18 cellular contexts compared by ENCODE assay signal in genomic region chr11:76047231-76047630, GRCh38.
DNase-seq lines count a peak whose midpoint lies in the region; ATAC-seq, FAIRE-seq and TF ChIP-seq lines count a peak whose summit lies in the region.
"Had no signal": no experiment of that assay in that cellular context is flagged by ENCODE, and none has a peak within 500 bp of the region (broad histone marks: within the 10 kb centered on the region; RNA-seq: fewer than 3 reads in every experiment).

No MANE protein-coding gene starts in this region.

- H3K4me3 Mint-ChIP-seq in stimulated activated naive B cell treated with anti-CD40 and anti-IgM and Interleukin-4, amounts not matched to agents 10 μg/mL and 1 μg/mL and 100 μg/mL, for 72 hours: no peak overlapping the region
- H3K4me3 Mint-ChIP-seq: CD8-positive, alpha-beta T cell had no signal

- intact Hi-C loops in endothelial cell of umbilical vein (cut with micrococcal nuclease): no loop called here

- peaks cover 9% of the 10 kb centered on the region for H3K4me1 ChIP-seq in endothelial cell of umbilical vein (ENCODE audit: control insufficient read depth, extremely low read depth, insufficient read depth, low read length)
- H3K4me1 ChIP-seq: BLaER1 treated with 17β-estradiol and CSF1 and Interleukin-3, amounts not matched to agents 10 nM and 100 nM had no signal

- peaks cover 71 to 82% of the 10 kb centered on the region in 2 donors for H3K36me3 Mint-ChIP-seq in stimulated activated naive B cell treated with anti-CD40 and anti-IgM and Interleukin-4, amounts not matched to agents 10 μg/mL and 1 μg/mL and 100 μg/mL, for 72 hours

- H4K20me1 ChIP-seq in endothelial cell of umbilical vein (replicated peaks; ENCODE audit: control insufficient read depth, extremely low read depth, insufficient read depth, low read length): peaks cover 2% of the 10 kb centered on the region
- H4K20me1 ChIP-seq: BLaER1 treated with 17β-estradiol and CSF1 and Interleukin-3, amounts not matched to agents 10 nM and 100 nM had no signal

- no peak for TF ChIP-seq POLR2A in endothelial cell of umbilical vein (IDR thresholded peaks at IDR 0.05; ENCODE audit: low read depth, low read length)

- no peak overlapping the region for H3K4me2 ChIP-seq in endothelial cell of umbilical vein (ENCODE audit: insufficient read depth, low read length)
- H3K4me2 ChIP-seq: BLaER1 treated with 17β-estradiol and CSF1 and Interleukin-3, amounts not matched to agents 10 nM and 100 nM had no signal

- ATAC-seq in stimulated activated naive B cell treated with anti-CD40 and anti-IgM and Interleukin-4, amounts not matched to agents 10 μg/mL and 1 μg/mL and 100 μg/mL, for 72 hours (replicated peaks): no peak
- ATAC-seq: CD8-positive, alpha-beta T cell had no signal

- no peak overlapping the region for H3K9ac ChIP-seq in endothelial cell of umbilical vein (replicated peaks; ENCODE audit: extremely low read depth, insufficient read depth, low read length)
- H3K9ac ChIP-seq: BLaER1 treated with 17β-estradiol and CSF1 and Interleukin-3, amounts not matched to agents 10 nM and 100 nM had no signal

- in situ Hi-C loops in ACHN (cut with HindIII; ENCODE audit: low pct_ligation_motif_present, low pct_unique_long_range_greater_than_20kb, low sequenced_read_pairs): no loop called here

- dilution Hi-C loops in endothelial cell of umbilical vein (cut with MboI; ENCODE audit: extremely low pct_ligation_motif_present, low sequenced_read_pairs): no loop called here

- H3K9me3 Mint-ChIP-seq in stimulated activated naive B cell treated with anti-CD40 and anti-IgM and Interleukin-4, amounts not matched to agents 10 μg/mL and 1 μg/mL and 100 μg/mL, for 72 hours: peaks cover 18 to 25% of the 10 kb centered on the region in 2 donors

- no peaks in the 10 kb centered on the region for H3K27me3 ChIP-seq in endothelial cell of umbilical vein (ENCODE audit: control insufficient read depth in 2 of 2, insufficient read depth in 2 of 2, low read length in 2 of 2)
- H3K27me3 ChIP-seq: BLaER1 treated with 17β-estradiol and CSF1 and Interleukin-3, amounts not matched to agents 10 nM and 100 nM had no signal

- CTCF ChIA-PET in endothelial cell of umbilical vein (lab: Charles Lee): interaction anchor here (1.1 to 1.6 kb wide), 3 partner anchors 10 to 151 kb away, joined by 3 to 4 read pairs (median 3); no protein-coding TSS in a partner anchor

- no peak for TF ChIP-seq CTCF in endothelial cell of umbilical vein (IDR thresholded peaks at IDR 0.05; ENCODE audit: extremely low read depth in 1 of 2, insufficient read depth in 1 of 2, low read depth in 1 of 2, low read length in 2 of 2)

- no peaks in the 10 kb centered on the region for H3K36me3 ChIP-seq in endothelial cell of umbilical vein (ENCODE audit: control insufficient read depth in 2 of 2, extremely low read depth in 1 of 2, insufficient read depth in 2 of 2, low read length in 2 of 2)
- H3K36me3 ChIP-seq: HAP-1 had no signal

- POLR2A ChIA-PET in endothelial cell of umbilical vein (lab: Charles Lee): no interaction called here

- H3K9me3 ChIP-seq in endothelial cell of umbilical vein (replicated peaks; ENCODE audit: control insufficient read depth, insufficient read depth, low read length): no peaks in the 10 kb centered on the region

- H3K27me3 Mint-ChIP-seq in stimulated activated naive B cell treated with anti-CD40 and anti-IgM and Interleukin-4, amounts not matched to agents 10 μg/mL and 1 μg/mL and 100 μg/mL, for 72 hours: no peaks in the 10 kb centered on the region

- H3K9me1 ChIP-seq in endothelial cell of umbilical vein (replicated peaks; ENCODE audit: control insufficient read depth, extremely low read depth, insufficient read depth, low read length): no peaks in the 10 kb centered on the region

- DNase-seq in AG20443 (ENCODE audit: low spot score): peak; percentile 18
- peak; percentile 17 for DNase-seq in NCI-H226
- DNase-seq in endothelial cell of umbilical vein (ENCODE audit: low read depth, low spot score): peak; percentile 33
- no peak for DNase-seq in stimulated activated naive B cell treated with anti-CD40 and anti-IgM and Interleukin-4, amounts not matched to agents 10 μg/mL and 1 μg/mL and 100 μg/mL, for 72 hours
- no peak for DNase-seq in GDM1 (lab: John Stamatoyannopoulos, UW)
- DNase-seq in NK-92 (lab: John Stamatoyannopoulos, UW; ENCODE audit: unreplicated experiment): no peak
- no peak for DNase-seq in ACHN
- DNase-seq: Calu3; CD8-positive, alpha-beta T cell; DMS53; Kasumi-1; MM.1S; NCI-H1092 treated with DMSO at 0.1 percent for 48 hours; NCI-H2081 treated with DMSO at 0.1 percent for 48 hours; NCI-H510A; NCI-H82 had no signal

- H3K4me1 Mint-ChIP-seq in stimulated activated naive B cell treated with anti-CD40 and anti-IgM and Interleukin-4, amounts not matched to agents 10 μg/mL and 1 μg/mL and 100 μg/mL, for 72 hours: peaks cover 5 to 6% of the 10 kb centered on the region in 2 donors

- no peak for FAIRE-seq in endothelial cell of umbilical vein (lab: Jason Lieb, UNC)

- no peaks in the 10 kb centered on the region for H3K79me2 ChIP-seq in endothelial cell of umbilical vein (ENCODE audit: control insufficient read depth, insufficient read depth, low read length)

- H2AFZ ChIP-seq in endothelial cell of umbilical vein (ENCODE audit: low read depth, low read length): no peak overlapping the region

- BruUV-seq in endothelial cell of umbilical vein (replicated peaks; lab: Mats Ljungman, UMichigan): no TSS peak

- H3K27ac ChIP-seq in endothelial cell of umbilical vein (ENCODE audit: insufficient read depth, low read depth, low read length): no peak overlapping the region
- H3K27ac ChIP-seq: BLaER1 treated with 17β-estradiol and CSF1 and Interleukin-3, amounts not matched to agents 10 nM and 100 nM had no signal

- peak overlapping the region; percentile 25 for H3K27ac Mint-ChIP-seq in stimulated activated naive B cell treated with anti-CD40 and anti-IgM and Interleukin-4, amounts not matched to agents 10 μg/mL and 1 μg/mL and 100 μg/mL, for 72 hours
- H3K27ac Mint-ChIP-seq: CD8-positive, alpha-beta T cell had no signal

- H3K4me3 ChIP-seq in endothelial cell of umbilical vein (replicated peaks in 1 of 3; ENCODE audit: insufficient read depth in 1 of 3, low read depth in 1 of 3, low read length in 3 of 3): no peak overlapping the region
- H3K4me3 ChIP-seq: BLaER1 treated with 17β-estradiol and CSF1 and Interleukin-3, amounts not matched to agents 10 nM and 100 nM; HAP-1 had no signal

TF ChIP-seq in endothelial cell of umbilical vein, 7 proteins besides CTCF, POLR2A, EP300 and RAD21:
- no peak for TF ChIP-seq EZH2 (IDR thresholded peaks at IDR 0.05; ENCODE audit: borderline replicate concordance, low read depth, low read length, severe bottlenecking)

Comparison
In these comparisons a context has a peak if more than half of its experiments do, and no peak if none do; other contexts are left out.
1. DNase-seq: peak in AG20443 (single experiment), NCI-H226 (single experiment) and endothelial cell of umbilical vein (single experiment); none in stimulated activated naive B cell treated with anti-CD40 and anti-IgM and Interleukin-4, amounts not matched to agents 10 μg/mL and 1 μg/mL and 100 μg/mL, for 72 hours (single experiment), GDM1 (single experiment), NK-92 (single experiment) and ACHN (single experiment).